Comparison of ENCODE assay signal across 2 cellular contexts in genomic region chr15:39174332-39174731, GRCh38.
TF ChIP-seq lines count a peak whose summit lies in the region.

No MANE protein-coding gene starts in this region.

TF ChIP-seq in A549, 52 proteins besides CTCF, POLR2A, EP300 and RAD21:
- TF ChIP-seq, protein P1, sequence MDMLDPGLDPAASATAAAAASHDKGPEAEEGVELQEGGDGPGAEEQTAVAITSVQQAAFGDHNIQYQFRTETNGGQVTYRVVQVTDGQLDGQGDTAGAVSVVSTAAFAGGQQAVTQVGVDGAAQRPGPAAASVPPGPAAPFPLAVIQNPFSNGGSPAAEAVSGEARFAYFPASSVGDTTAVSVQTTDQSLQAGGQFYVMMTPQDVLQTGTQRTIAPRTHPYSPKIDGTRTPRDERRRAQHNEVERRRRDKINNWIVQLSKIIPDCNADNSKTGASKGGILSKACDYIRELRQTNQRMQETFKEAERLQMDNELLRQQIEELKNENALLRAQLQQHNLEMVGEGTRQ (IDR thresholded peaks at IDR 0.05): no peak
- TF ChIP-seq NR3C1 (IDR thresholded peaks at IDR 0.05) (no peak), NPAS2 (CRISPR knock-in tag; IDR thresholded peaks at IDR 0.05; ENCODE audit: borderline replicate concordance) (no peak), RNF2 (IDR thresholded peaks at IDR 0.05; ENCODE audit: borderline replicate concordance, low read depth) (no peak), FOXS1 (CRISPR knock-in tag; IDR thresholded peaks at IDR 0.05) (no peak), PHF8 (IDR thresholded peaks at IDR 0.05; ENCODE audit: borderline replicate concordance, low read depth) (no peak), EHMT2 (IDR thresholded peaks at IDR 0.05; ENCODE audit: low read depth) (no peak), SREBF2 (IDR thresholded peaks at IDR 0.05) (no peak), HOXA7 (CRISPR knock-in tag; IDR thresholded peaks at IDR 0.05) (no peak), HES2 (IDR thresholded peaks at IDR 0.05) (no peak), MAFK (IDR thresholded peaks at IDR 0.05; ENCODE audit: partially characterized antibody) (no peak), HOXB5 (CRISPR knock-in tag; IDR thresholded peaks at IDR 0.05) (no peak), ESRRA (IDR thresholded peaks at IDR 0.05; ENCODE audit: borderline replicate concordance, low read length) (no peak), BHLHE40 (IDR thresholded peaks at IDR 0.05; ENCODE audit: low read depth, low read length) (no peak), ZNF302 (CRISPR knock-in tag; IDR thresholded peaks at IDR 0.05) (no peak), CBX2 (IDR thresholded peaks at IDR 0.05; ENCODE audit: borderline replicate concordance, low read depth) (no peak), CBX8 (IDR thresholded peaks at IDR 0.05) (no peak), JUNB (IDR thresholded peaks at IDR 0.05) (no peak)
- TF ChIP-seq, protein P2, sequence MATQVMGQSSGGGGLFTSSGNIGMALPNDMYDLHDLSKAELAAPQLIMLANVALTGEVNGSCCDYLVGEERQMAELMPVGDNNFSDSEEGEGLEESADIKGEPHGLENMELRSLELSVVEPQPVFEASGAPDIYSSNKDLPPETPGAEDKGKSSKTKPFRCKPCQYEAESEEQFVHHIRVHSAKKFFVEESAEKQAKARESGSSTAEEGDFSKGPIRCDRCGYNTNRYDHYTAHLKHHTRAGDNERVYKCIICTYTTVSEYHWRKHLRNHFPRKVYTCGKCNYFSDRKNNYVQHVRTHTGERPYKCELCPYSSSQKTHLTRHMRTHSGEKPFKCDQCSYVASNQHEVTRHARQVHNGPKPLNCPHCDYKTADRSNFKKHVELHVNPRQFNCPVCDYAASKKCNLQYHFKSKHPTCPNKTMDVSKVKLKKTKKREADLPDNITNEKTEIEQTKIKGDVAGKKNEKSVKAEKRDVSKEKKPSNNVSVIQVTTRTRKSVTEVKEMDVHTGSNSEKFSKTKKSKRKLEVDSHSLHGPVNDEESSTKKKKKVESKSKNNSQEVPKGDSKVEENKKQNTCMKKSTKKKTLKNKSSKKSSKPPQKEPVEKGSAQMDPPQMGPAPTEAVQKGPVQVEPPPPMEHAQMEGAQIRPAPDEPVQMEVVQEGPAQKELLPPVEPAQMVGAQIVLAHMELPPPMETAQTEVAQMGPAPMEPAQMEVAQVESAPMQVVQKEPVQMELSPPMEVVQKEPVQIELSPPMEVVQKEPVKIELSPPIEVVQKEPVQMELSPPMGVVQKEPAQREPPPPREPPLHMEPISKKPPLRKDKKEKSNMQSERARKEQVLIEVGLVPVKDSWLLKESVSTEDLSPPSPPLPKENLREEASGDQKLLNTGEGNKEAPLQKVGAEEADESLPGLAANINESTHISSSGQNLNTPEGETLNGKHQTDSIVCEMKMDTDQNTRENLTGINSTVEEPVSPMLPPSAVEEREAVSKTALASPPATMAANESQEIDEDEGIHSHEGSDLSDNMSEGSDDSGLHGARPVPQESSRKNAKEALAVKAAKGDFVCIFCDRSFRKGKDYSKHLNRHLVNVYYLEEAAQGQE (IDR thresholded peaks at IDR 0.05): no peak
- TF ChIP-seq, protein P3, sequence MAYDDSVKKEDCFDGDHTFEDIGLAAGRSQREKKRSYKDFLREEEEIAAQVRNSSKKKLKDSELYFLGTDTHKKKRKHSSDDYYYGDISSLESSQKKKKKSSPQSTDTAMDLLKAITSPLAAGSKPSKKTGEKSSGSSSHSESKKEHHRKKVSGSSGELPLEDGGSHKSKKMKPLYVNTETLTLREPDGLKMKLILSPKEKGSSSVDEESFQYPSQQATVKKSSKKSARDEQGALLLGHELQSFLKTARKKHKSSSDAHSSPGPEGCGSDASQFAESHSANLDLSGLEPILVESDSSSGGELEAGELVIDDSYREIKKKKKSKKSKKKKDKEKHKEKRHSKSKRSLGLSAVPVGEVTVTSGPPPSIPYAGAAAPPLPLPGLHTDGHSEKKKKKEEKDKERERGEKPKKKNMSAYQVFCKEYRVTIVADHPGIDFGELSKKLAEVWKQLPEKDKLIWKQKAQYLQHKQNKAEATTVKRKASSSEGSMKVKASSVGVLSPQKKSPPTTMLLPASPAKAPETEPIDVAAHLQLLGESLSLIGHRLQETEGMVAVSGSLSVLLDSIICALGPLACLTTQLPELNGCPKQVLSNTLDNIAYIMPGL (CRISPR knock-in tag; IDR thresholded peaks at IDR 0.05; ENCODE audit: borderline replicate concordance): no peak

TF ChIP-seq in IMR-90, 13 proteins besides CTCF, POLR2A, EP300 and RAD21:
- TF ChIP-seq, protein P1 (IDR thresholded peaks at IDR 0.05; ENCODE audit: low read depth, low read length): no peak
- TF ChIP-seq RFX5 (IDR thresholded peaks at IDR 0.05; ENCODE audit: low read depth, low read length) (no peak), FOS (IDR thresholded peaks at IDR 0.05; ENCODE audit: low read depth, low read length) (no peak), MXI1 (IDR thresholded peaks at IDR 0.05; ENCODE audit: borderline replicate concordance, low read depth, low read length) (no peak), RCOR1 (IDR thresholded peaks at IDR 0.05; ENCODE audit: insufficient replicate concordance, low read length) (no peak)
TF ChIP-seq in IMR-90: peak in this region for 0.
